34 cellular contexts compared by ENCODE assay signal in the genomic region with DNA sequence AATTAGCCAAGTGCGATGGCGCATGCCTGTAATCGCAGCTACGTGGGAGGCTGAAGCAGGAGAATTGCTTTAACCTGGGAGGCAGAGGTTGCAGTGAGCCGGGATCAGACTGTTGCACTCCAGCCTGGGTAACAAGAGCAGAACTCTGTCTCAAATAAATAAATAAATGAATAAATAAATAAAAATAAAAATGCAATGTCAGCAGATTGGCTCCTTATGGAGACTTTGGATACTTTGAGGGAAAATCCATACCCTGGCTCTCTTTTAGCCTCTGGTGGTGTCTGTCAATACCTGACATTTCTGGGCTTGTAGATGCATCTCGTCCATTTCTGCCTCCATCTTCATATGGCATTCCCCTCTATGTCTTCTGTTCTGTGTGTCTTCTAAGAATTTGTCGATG.
"Had no signal": no experiment of that assay in that cellular context is flagged by ENCODE, and none has a peak within 500 bp of the region (broad histone marks: within the 10 kb centered on the region; RNA-seq: fewer than 3 reads in every experiment).

No MANE protein-coding gene starts in this region.

- DNase-seq: activated B cell treated with CpG ODN at 0.5 μM for 24 hours; activated CD4-positive, alpha-beta memory T cell treated with anti-CD3 and anti-CD28 coated beads for 36 hours; activated CD4-positive, alpha-beta T cell treated with anti-CD3 and anti-CD28 coated beads for 4 hours; activated CD4-positive, alpha-beta T cell treated with anti-CD3 and anti-CD28 coated beads, Interleukin-2, amount 10 ng/mL, durations not matched to agents 24 days and 14 days; activated CD4-positive, alpha-beta T cell treated with anti-CD3 and anti-CD28 coated beads, Interleukin-2, amount 50 U/mL, for 1 hour; activated CD4-positive, alpha-beta T cell treated with anti-CD3 and anti-CD28 coated beads, Interleukin-2, amount 50 U/mL, for 4 hours; activated CD4-positive, CD25-positive, alpha-beta regulatory T cell treated with anti-CD3 and anti-CD28 coated beads, Interleukin-2, amount 50 U/mL, for 72 hours; activated CD8-positive, alpha-beta memory T cell treated with anti-CD3 and anti-CD28 coated beads, Interleukin-2, amount 50 U/mL, for 4 hours; activated CD8-positive, alpha-beta T cell treated with anti-CD3 and anti-CD28 coated beads for 36 hours; activated effector memory CD4-positive, alpha-beta T cell treated with anti-CD3 and anti-CD28 coated beads, Interleukin-2, amount 50 U/mL, for 16 hours; activated gamma-delta T cell treated with Interleukin-2 at 50 U/mL for 16 hours; activated naive CD4-positive, alpha-beta T cell; activated naive CD4-positive, alpha-beta T cell treated with anti-CD3 and anti-CD28 coated beads for 36 hours; activated naive CD4-positive, alpha-beta T cell treated with anti-CD3 and anti-CD28 coated beads, Interleukin-2, amount 50 U/mL, for 16 hours; activated naive CD8-positive, alpha-beta T cell treated with anti-CD3 and anti-CD28 coated beads for 36 hours; activated T-cell treated with anti-CD3 and anti-CD28 coated beads for 4 hours; activated T-cell treated with anti-CD3 and anti-CD28 coated beads, Interleukin-2, amount 50 U/mL, for 1 hour; activated T-cell treated with anti-CD3 and anti-CD28 coated beads, Interleukin-2, amount 50 U/mL, for 4 hours; activated T-cell treated with anti-CD3 and anti-CD28 coated beads, Interleukin-2, amount 50 U/mL, for 72 hours; adrenal gland; amniotic stem cell; aorta; body of pancreas; brain microvascular endothelial cell; central memory CD4-positive, alpha-beta T cell; T-helper 1 cell; T-helper 2 cell; T-helper 9 cell had no signal

- FAIRE-seq: astrocyte, TTC549 had no signal

- H3K4me1 ChIP-seq: adrenal gland, body of pancreas, breast epithelium had no signal

- ATAC-seq: activated CD8-positive, alpha-beta T cell treated with anti-CD3 and anti-CD28 coated beads for 36 hours; activated naive CD4-positive, alpha-beta T cell treated with anti-CD3 and anti-CD28 coated beads, Interleukin-2, amount 50 U/mL, for 72 hours; activated T-cell treated with anti-CD3 and anti-CD28 coated beads, Interleukin-2, amount 50 U/mL, for 4 hours; activated T-cell treated with anti-CD3 and anti-CD28 coated beads, Interleukin-2, amount 50 U/mL, for 72 hours; activated T-helper 17 cell treated with anti-CD3 and anti-CD28 coated beads, Interleukin-2, amount 50 U/mL, for 72 hours; body of pancreas had no signal

- H3K27ac ChIP-seq: adrenal gland, body of pancreas, brain microvascular endothelial cell, breast epithelium, VCaP had no signal

- H3K27me3 ChIP-seq: adrenal gland, body of pancreas, brain microvascular endothelial cell, breast epithelium had no signal

- H3K4me3 ChIP-seq: adrenal gland, body of pancreas, breast epithelium had no signal

- H3K9me3 ChIP-seq: adrenal gland, body of pancreas, breast epithelium had no signal

- H3K36me3 ChIP-seq: adrenal gland, brain microvascular endothelial cell, breast epithelium had no signal
